In the genomic region with DNA sequence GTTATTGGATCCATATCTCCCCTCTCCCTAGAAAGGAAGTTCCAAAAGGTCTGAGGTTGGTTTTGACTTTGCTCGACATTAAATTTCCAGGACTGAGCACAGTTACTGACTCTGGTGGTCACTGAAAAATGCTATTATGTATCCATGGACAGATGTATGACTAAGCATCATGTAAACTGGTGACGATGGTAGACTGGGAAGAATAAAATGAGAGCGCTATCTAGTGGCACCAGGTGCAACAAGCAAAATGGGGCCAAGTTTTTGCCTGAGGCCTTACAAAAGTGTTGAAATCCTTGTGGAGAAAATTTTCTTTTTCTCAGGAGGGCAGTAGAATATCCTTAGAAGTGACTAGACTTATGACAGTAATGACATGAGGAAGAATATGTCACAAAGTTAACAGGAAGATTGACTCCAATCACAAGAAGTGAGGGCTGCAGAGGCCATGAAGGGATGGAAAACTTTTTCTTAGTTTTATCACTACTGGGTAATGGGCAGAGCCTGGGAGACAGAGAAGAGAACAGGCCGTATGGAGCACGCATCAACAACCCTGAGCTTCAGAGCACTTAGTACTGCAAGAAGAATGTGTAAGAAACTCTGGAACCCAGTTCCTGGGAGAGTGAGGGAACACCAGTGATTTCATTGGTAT, we compare ENCODE assay signal across 8 cellular contexts.
A peak's percentile ranks its signal among the peaks of the same experiment; 100 is the strongest.
DNase-seq lines count a peak whose midpoint lies in the region; TF ChIP-seq lines count a peak whose summit lies in the region.

No MANE protein-coding gene starts in this region.

- H3K9me3 Mint-ChIP-seq in activated T-helper 1 cell treated with anti-CD3 and anti-CD28 coated beads, Interleukin-12 subunit alpha, Interleukin-12 subunit beta, Interleukin-2, Interleukin-4 antibody, amounts not matched to agents 30 ng/mL and 10 ng/mL and 1 ng/mL, durations not matched to agents 14 hours and 24 hours and 36 hours, result no peaks in the 10 kb centered on the region

- H3K27me3 ChIP-seq in left ventricle myocardium inferior (ENCODE audit: low read depth), result no peaks in the 10 kb centered on the region

- H3K36me3 Mint-ChIP-seq in activated T-helper 1 cell treated with anti-CD3 and anti-CD28 coated beads, Interleukin-12 subunit alpha, Interleukin-12 subunit beta, Interleukin-2, Interleukin-4 antibody, amounts not matched to agents 30 ng/mL and 10 ng/mL and 1 ng/mL, durations not matched to agents 14 hours and 24 hours and 36 hours (ENCODE audit: low read depth), result no peaks in the 10 kb centered on the region

- no peak overlapping the region for H3K4me3 Mint-ChIP-seq in activated T-helper 1 cell treated with anti-CD3 and anti-CD28 coated beads, Interleukin-12 subunit alpha, Interleukin-12 subunit beta, Interleukin-2, Interleukin-4 antibody, amounts not matched to agents 30 ng/mL and 10 ng/mL and 1 ng/mL, durations not matched to agents 14 hours and 24 hours and 36 hours

- peaks cover 25% of the 10 kb centered on the region for H3K4me1 Mint-ChIP-seq in activated T-helper 1 cell treated with anti-CD3 and anti-CD28 coated beads, Interleukin-12 subunit alpha, Interleukin-12 subunit beta, Interleukin-2, Interleukin-4 antibody, amounts not matched to agents 30 ng/mL and 10 ng/mL and 1 ng/mL, durations not matched to agents 14 hours and 24 hours and 36 hours (ENCODE audit: low read depth)

- peaks cover 4% of the 10 kb centered on the region for H3K27me3 Mint-ChIP-seq in activated T-helper 1 cell treated with anti-CD3 and anti-CD28 coated beads, Interleukin-12 subunit alpha, Interleukin-12 subunit beta, Interleukin-2, Interleukin-4 antibody, amounts not matched to agents 30 ng/mL and 10 ng/mL and 1 ng/mL, durations not matched to agents 14 hours and 24 hours and 36 hours (ENCODE audit: insufficient read depth)

- TF ChIP-seq CTCF in left ventricle myocardium inferior (IDR thresholded peaks at IDR 0.05; ENCODE audit: borderline replicate concordance), result peak; percentile 65
- TF ChIP-seq CTCF in retinal pigment epithelial cell (conservative IDR thresholded peaks at IDR 0.05; ENCODE audit: low read depth, low read length), result peak; percentile 83

- peak overlapping the region; percentile 24 for H3K27ac Mint-ChIP-seq in activated T-helper 1 cell treated with anti-CD3 and anti-CD28 coated beads, Interleukin-12 subunit alpha, Interleukin-12 subunit beta, Interleukin-2, Interleukin-4 antibody, amounts not matched to agents 30 ng/mL and 10 ng/mL and 1 ng/mL, durations not matched to agents 14 hours and 24 hours and 36 hours

- DNase-seq in activated CD8-positive, alpha-beta memory T cell treated with anti-CD3 and anti-CD28 coated beads, Interleukin-2, amount 50 U/mL, for 4 hours, result peak; percentile 16
- no peak for DNase-seq in activated CD8-positive, alpha-beta memory T cell treated with anti-CD3 and anti-CD28 coated beads for 24 hours
- DNase-seq in HEK293T (ENCODE audit: extremely low spot score) (peak; percentile 52), NCI-H510A (lab: John Stamatoyannopoulos, UW) (peak; percentile 74), left ventricle myocardium inferior (no peak), retinal pigment epithelial cell (ENCODE audit: low read depth) (peak; percentile 60)
- DNase-seq in activated T-helper 1 cell treated with anti-CD3 and anti-CD28 coated beads, Interleukin-12 subunit alpha, Interleukin-12 subunit beta, Interleukin-2, Interleukin-4 antibody, amounts not matched to agents 30 ng/mL and 10 ng/mL and 1 ng/mL, durations not matched to agents 14 hours and 24 hours and 36 hours (ENCODE audit: low spot score), result no peak
- no peak for DNase-seq in stimulated activated CD8-positive, alpha-beta memory T cell treated with anti-CD3 and anti-CD28 coated beads, Interleukin-4, amount 100 ng/mL, for 48 hours

- no peak overlapping the region for H3K4me3 ChIP-seq in left ventricle myocardium inferior
- H3K4me3 ChIP-seq in retinal pigment epithelial cell (ENCODE audit: low read length), result no peak overlapping the region

- CTCF ChIA-PET in HEK293T (lab: Yijun Ruan, JAX), result interaction anchor here (0.6 to 1.8 kb wide), 9 partner anchors 9 to 301 kb away, joined by 3 to 10 read pairs (median 5); no protein-coding TSS in a partner anchor

- H3K27ac ChIP-seq in left ventricle myocardium inferior (replicated peaks), result no peak overlapping the region

- H3K9me3 ChIP-seq in left ventricle myocardium inferior (replicated peaks), result no peaks in the 10 kb centered on the region

- H3K36me3 ChIP-seq in left ventricle myocardium inferior, result no peaks in the 10 kb centered on the region

- POLR2A ChIA-PET in HEK293T (lab: Yijun Ruan, JAX), result no interaction called here

- peaks cover 23% of the 10 kb centered on the region for H3K4me1 ChIP-seq in left ventricle myocardium inferior

- intact Hi-C loops in activated T-helper 1 cell treated with anti-CD3 and anti-CD28 coated beads, Interleukin-12 subunit alpha, Interleukin-12 subunit beta, Interleukin-2, Interleukin-4 antibody, amounts not matched to agents 30 ng/mL and 10 ng/mL and 1 ng/mL, durations not matched to agents 14 hours and 24 hours and 36 hours (cut with micrococcal nuclease), result loop anchor here (1.0 kb wide), 3 partner anchors 8 to 265 kb away; no protein-coding TSS in a partner anchor
- intact Hi-C loops in left ventricle myocardium inferior (cut with micrococcal nuclease), result no loop called here

TF ChIP-seq in HEK293T, 16 proteins besides CTCF, POLR2A, EP300 and RAD21:
- no peak for TF ChIP-seq FOXM1 (IDR thresholded peaks at IDR 0.05; ENCODE audit: borderline replicate concordance)
- TF ChIP-seq SUZ12 (IDR thresholded peaks at IDR 0.05), result no peak
- no peak for TF ChIP-seq LEF1 (IDR thresholded peaks at IDR 0.05; ENCODE audit: borderline replicate concordance)
- TF ChIP-seq BHLHE40 (IDR thresholded peaks at IDR 0.05; ENCODE audit: borderline replicate concordance), result no peak
- no peak for TF ChIP-seq L3MBTL2 (conservative IDR thresholded peaks at IDR 0.05)
- TF ChIP-seq ELF4 (IDR thresholded peaks at IDR 0.05), result no peak
- no peak for TF ChIP-seq ARNT (IDR thresholded peaks at IDR 0.05)
- TF ChIP-seq, protein P1, sequence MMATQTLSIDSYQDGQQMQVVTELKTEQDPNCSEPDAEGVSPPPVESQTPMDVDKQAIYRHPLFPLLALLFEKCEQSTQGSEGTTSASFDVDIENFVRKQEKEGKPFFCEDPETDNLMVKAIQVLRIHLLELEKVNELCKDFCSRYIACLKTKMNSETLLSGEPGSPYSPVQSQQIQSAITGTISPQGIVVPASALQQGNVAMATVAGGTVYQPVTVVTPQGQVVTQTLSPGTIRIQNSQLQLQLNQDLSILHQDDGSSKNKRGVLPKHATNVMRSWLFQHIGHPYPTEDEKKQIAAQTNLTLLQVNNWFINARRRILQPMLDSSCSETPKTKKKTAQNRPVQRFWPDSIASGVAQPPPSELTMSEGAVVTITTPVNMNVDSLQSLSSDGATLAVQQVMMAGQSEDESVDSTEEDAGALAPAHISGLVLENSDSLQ (IDR thresholded peaks at IDR 0.05), result no peak
- no peak for TF ChIP-seq HDGF (IDR thresholded peaks at IDR 0.05; ENCODE audit: borderline replicate concordance)
- TF ChIP-seq NFRKB (IDR thresholded peaks at IDR 0.05), result no peak
- no peak for TF ChIP-seq SP1 (IDR thresholded peaks at IDR 0.05)
- TF ChIP-seq CTBP1 (IDR thresholded peaks at IDR 0.05; ENCODE audit: borderline replicate concordance), result no peak
- TF ChIP-seq FOXA1 (IDR thresholded peaks at IDR 0.05), result no peak
- no peak for TF ChIP-seq ZNF384 (IDR thresholded peaks at IDR 0.05)
- TF ChIP-seq TARDBP (IDR thresholded peaks at IDR 0.05), result no peak
- no peak for TF ChIP-seq FOXK2 (IDR thresholded peaks at IDR 0.05)

Comparison
In these comparisons a context has a peak if more than half of its experiments do, and no peak if none do; other contexts are left out.
1. DNase-seq: peak in activated CD8-positive, alpha-beta memory T cell treated with anti-CD3 and anti-CD28 coated beads, Interleukin-2, amount 50 U/mL, for 4 hours (single experiment), HEK293T (single experiment), NCI-H510A (single experiment) and retinal pigment epithelial cell (single experiment); none in activated CD8-positive, alpha-beta memory T cell treated with anti-CD3 and anti-CD28 coated beads for 24 hours (single experiment), activated T-helper 1 cell treated with anti-CD3 and anti-CD28 coated beads, Interleukin-12 subunit alpha, Interleukin-12 subunit beta, Interleukin-2, Interleukin-4 antibody, amounts not matched to agents 30 ng/mL and 10 ng/mL and 1 ng/mL, durations not matched to agents 14 hours and 24 hours and 36 hours (single experiment), left ventricle myocardium inferior (single experiment) and stimulated activated CD8-positive, alpha-beta memory T cell treated with anti-CD3 and anti-CD28 coated beads, Interleukin-4, amount 100 ng/mL, for 48 hours (single experiment).